ENCODE assay signal across 10 cellular contexts in the genomic region with DNA sequence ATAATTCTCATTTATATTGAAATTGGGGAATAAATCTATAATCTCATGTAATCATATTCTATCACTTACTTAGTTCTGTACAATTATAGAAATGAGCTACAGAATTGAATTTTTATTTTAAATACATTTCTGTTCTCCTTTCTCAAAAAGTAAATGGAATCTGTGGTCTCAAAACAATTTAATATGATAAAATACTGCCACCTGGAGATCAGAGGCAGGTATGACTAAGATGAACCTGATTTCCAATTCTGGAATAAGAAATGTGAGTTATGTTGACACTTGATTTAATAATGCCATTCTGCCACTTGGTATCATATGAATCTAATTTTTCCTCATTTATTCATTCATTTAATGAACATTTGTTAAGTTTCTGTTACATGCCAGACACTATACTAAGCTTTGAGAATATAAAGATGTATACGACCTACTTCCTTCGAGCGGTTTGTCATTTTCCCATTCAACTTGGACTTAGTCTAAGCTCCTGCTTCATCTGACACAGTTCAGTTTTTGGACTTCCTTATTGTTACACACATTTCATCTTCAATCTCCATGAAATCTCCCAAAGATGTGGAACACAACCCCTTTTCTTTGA. TPM values are rescaled to one million over a fixed set of nuclear protein-coding genes. Genes with fewer than 3 reads are reported as not detected.
DNase-seq lines count a peak whose midpoint lies in the region; ATAC-seq, FAIRE-seq and TF ChIP-seq lines count a peak whose summit lies in the region.
"Had no signal": no experiment of that assay in that cellular context is flagged by ENCODE, and none has a peak within 500 bp of the region (broad histone marks: within the 10 kb centered on the region; RNA-seq: fewer than 3 reads in every experiment).

No MANE protein-coding gene starts in this region.

- H3K36me3 Mint-ChIP-seq in dendritic cell treated with granulocyte-macrophage colony-stimulating factor and Interleukin-4, amounts not matched to agents 40 ng/mL and 50 ng/mL, for 4 days (ENCODE audit: low read depth): no peaks in the 10 kb centered on the region
- no peaks in the 10 kb centered on the region for H3K36me3 Mint-ChIP-seq in naive thymus-derived CD4-positive, alpha-beta T cell

- no peaks in the 10 kb centered on the region for H3K9me3 Mint-ChIP-seq in dendritic cell treated with granulocyte-macrophage colony-stimulating factor and Interleukin-4, amounts not matched to agents 40 ng/mL and 50 ng/mL, for 4 days
- no peaks in the 10 kb centered on the region for H3K9me3 Mint-ChIP-seq in naive thymus-derived CD4-positive, alpha-beta T cell
- H3K9me3 Mint-ChIP-seq: central memory CD8-positive, alpha-beta T cell; stimulated activated naive CD8-positive, alpha-beta T cell treated with anti-CD3 and anti-CD28 coated beads, Interleukin-15, Interleukin-2, amounts not matched to agents 100 ng/mL and 50 ng/mL, for 24 hours had no signal

- H3K36me3 ChIP-seq in naive thymus-derived CD4-positive, alpha-beta T cell (ENCODE audit: control insufficient read depth in 2 of 3, insufficient read depth in 3 of 3, low read length in 3 of 3): no peaks in the 10 kb centered on the region

- H3K4me3 Mint-ChIP-seq in dendritic cell treated with granulocyte-macrophage colony-stimulating factor and Interleukin-4, amounts not matched to agents 40 ng/mL and 50 ng/mL, for 4 days: no peak overlapping the region
- no peak overlapping the region for H3K4me3 Mint-ChIP-seq in naive thymus-derived CD4-positive, alpha-beta T cell
- H3K4me3 Mint-ChIP-seq: central memory CD8-positive, alpha-beta T cell; stimulated activated naive CD8-positive, alpha-beta T cell treated with anti-CD3 and anti-CD28 coated beads, Interleukin-15, Interleukin-2, amounts not matched to agents 100 ng/mL and 50 ng/mL, for 24 hours had no signal

- no peak for ATAC-seq in naive thymus-derived CD4-positive, alpha-beta T cell
- ATAC-seq in HG03442 (IDR thresholded peaks at IDR 0.05; ENCODE audit: unreplicated experiment) (no peak), HG03159 (IDR thresholded peaks at IDR 0.05; ENCODE audit: unreplicated experiment) (no peak), HG03097 (IDR thresholded peaks at IDR 0.05; ENCODE audit: low FRiP score, unreplicated experiment) (no peak)

- H3K4me3 ChIP-seq in AG04450 (ENCODE audit: low read depth, low read length): no peak overlapping the region
- no peak overlapping the region for H3K4me3 ChIP-seq in naive thymus-derived CD4-positive, alpha-beta T cell (ENCODE audit: low read length)

- DNase-seq in AG04450 (ENCODE audit: low read depth, low spot score) (peak; percentile 8), GM12891 (ENCODE audit: insufficient read length, low spot score) (no peak), NCI-H748 (lab: John Stamatoyannopoulos, UW; ENCODE audit: unreplicated experiment) (peak; percentile 47)
- peak in 5 of 9 donors; percentile 25 to 42 (median 29) for DNase-seq in naive thymus-derived CD4-positive, alpha-beta T cell

- H3K27ac Mint-ChIP-seq in dendritic cell treated with granulocyte-macrophage colony-stimulating factor and Interleukin-4, amounts not matched to agents 40 ng/mL and 50 ng/mL, for 4 days: peak overlapping the region; percentile 5
- peak overlapping the region in 1 of 9 donors; percentile 26 for H3K27ac Mint-ChIP-seq in naive thymus-derived CD4-positive, alpha-beta T cell
- H3K27ac Mint-ChIP-seq: stimulated activated naive CD8-positive, alpha-beta T cell treated with anti-CD3 and anti-CD28 coated beads, Interleukin-15, Interleukin-2, amounts not matched to agents 100 ng/mL and 50 ng/mL, for 24 hours had no signal

- POLR2A ChIA-PET in AG04450 (lab: Yijun Ruan, JAX): no interaction called here
- POLR2A ChIA-PET in naive thymus-derived CD4-positive, alpha-beta T cell (lab: Charles Lee): no interaction called here

- no peaks in the 10 kb centered on the region for H3K27me3 ChIP-seq in AG04450 (ENCODE audit: control insufficient read depth, insufficient read depth, low read length)
- H3K27me3 ChIP-seq in naive thymus-derived CD4-positive, alpha-beta T cell (ENCODE audit: control insufficient read depth in 2 of 2, insufficient read depth in 2 of 2, low read length in 2 of 2): no peaks in the 10 kb centered on the region

- H3K4me1 Mint-ChIP-seq in dendritic cell treated with granulocyte-macrophage colony-stimulating factor and Interleukin-4, amounts not matched to agents 40 ng/mL and 50 ng/mL, for 4 days (ENCODE audit: low read depth): peaks cover 6% of the 10 kb centered on the region
- peaks cover 0 to 5% (median 0%) of the 10 kb centered on the region in 7 donors for H3K4me1 Mint-ChIP-seq in naive thymus-derived CD4-positive, alpha-beta T cell
- H3K4me1 Mint-ChIP-seq: central memory CD8-positive, alpha-beta T cell had no signal

- CTCF ChIA-PET in AG04450 (lab: Charles Lee): interaction anchor here (0.6 to 9.2 kb wide), 43 partner anchors 9 to 654 kb away, joined by 3 to 181 read pairs (median 4); a partner anchor contains a TSS
- CTCF ChIA-PET in naive thymus-derived CD4-positive, alpha-beta T cell (lab: Charles Lee): interaction anchor here (0.8 to 4.4 kb wide), 5 partner anchors 74 to 650 kb away, joined by 3 to 21 read pairs (median 7); no protein-coding TSS in a partner anchor

- H3K27me3 Mint-ChIP-seq in dendritic cell treated with granulocyte-macrophage colony-stimulating factor and Interleukin-4, amounts not matched to agents 40 ng/mL and 50 ng/mL, for 4 days: no peaks in the 10 kb centered on the region
- no peaks in the 10 kb centered on the region for H3K27me3 Mint-ChIP-seq in naive thymus-derived CD4-positive, alpha-beta T cell
- H3K27me3 Mint-ChIP-seq: central memory CD8-positive, alpha-beta T cell; stimulated activated naive CD8-positive, alpha-beta T cell treated with anti-CD3 and anti-CD28 coated beads, Interleukin-15, Interleukin-2, amounts not matched to agents 100 ng/mL and 50 ng/mL, for 24 hours had no signal

- intact Hi-C loops in dendritic cell treated with granulocyte-macrophage colony-stimulating factor and Interleukin-4, amounts not matched to agents 40 ng/mL and 50 ng/mL, for 4 days (cut with micrococcal nuclease): loop anchor here (1.0 to 5.0 kb wide), 5 partner anchors 94 to 649 kb away; no protein-coding TSS in a partner anchor
- intact Hi-C loops in naive thymus-derived CD4-positive, alpha-beta T cell (cut with micrococcal nuclease): loop anchor here (1.0 to 10.0 kb wide), 7 partner anchors 74 to 650 kb away; no protein-coding TSS in a partner anchor

- no peak for TF ChIP-seq POLR2A in GM12891 (IDR thresholded peaks at IDR 0.05; ENCODE audit: low read depth, low read length)

- no peak overlapping the region for H3K27ac ChIP-seq in AG04450 (ENCODE audit: low read depth, low read length)
- no peak overlapping the region for H3K27ac ChIP-seq in naive thymus-derived CD4-positive, alpha-beta T cell (ENCODE audit: low read depth, low read length)

- no peaks in the 10 kb centered on the region for H3K9me3 ChIP-seq in AG04450 (ENCODE audit: control insufficient read depth, insufficient read depth, low read length)
- H3K9me3 ChIP-seq in naive thymus-derived CD4-positive, alpha-beta T cell (ENCODE audit: control insufficient read depth in 2 of 3, low read length in 3 of 3): no peaks in the 10 kb centered on the region

- FAIRE-seq in GM12891 (lab: Jason Lieb, UNC): peak; percentile 69

- H3K4me1 ChIP-seq in naive thymus-derived CD4-positive, alpha-beta T cell (ENCODE audit: control insufficient read depth in 2 of 2, insufficient read depth in 2 of 2, low read length in 2 of 2): no peaks in the 10 kb centered on the region

- TF ChIP-seq CTCF in AG04450 (IDR thresholded peaks at IDR 0.05; ENCODE audit: low read depth, low read length): peak; percentile 60

TF ChIP-seq in GM12891, 5 proteins besides CTCF, POLR2A, EP300 and RAD21:
- no peak for TF ChIP-seq POU2F2 (IDR thresholded peaks at IDR 0.05; ENCODE audit: low read depth, low read length)
- TF ChIP-seq TAF1 (IDR thresholded peaks at IDR 0.05; ENCODE audit: low read depth, low read length): no peak
- TF ChIP-seq SPI1 (IDR thresholded peaks at IDR 0.05; ENCODE audit: low read depth, low read length): no peak
- TF ChIP-seq POLR2AphosphoS5 (IDR thresholded peaks at IDR 0.05; ENCODE audit: low read depth, low read length): no peak
- no peak for TF ChIP-seq PAX5 (IDR thresholded peaks at IDR 0.05; ENCODE audit: insufficient read depth, low read length, severe bottlenecking)

RNA-seq across cellular contexts. Expression of a gene that starts 7.6 kb away (rescaled TPM):
- 15.8 and 23.8 TPM in 2 replicates for polyA plus RNA-seq in AG04450 (2011; rRNA removed)
- 5.2 and 8.6 TPM in 2 replicates for polyA minus RNA-seq in AG04450 (2011; rRNA and poly(A)+ RNA removed)
- polyA plus RNA-seq in GM12891 (2012; ENCODE audit: low read depth, missing spikeins): 23.4 TPM
- 10 to 100 TPM; 19.9 to 34.2 (median 25.6) TPM for total RNA-seq in naive thymus-derived CD4-positive, alpha-beta T cell
- polyA plus RNA-seq in naive thymus-derived CD4-positive, alpha-beta T cell: 10 to 100 TPM; 34.1 to 65.3 TPM

RNA-seq across cellular contexts. Expression of a gene that starts 29.9 kb away (rescaled TPM):
- polyA plus RNA-seq in AG04450 (2011; rRNA removed): 0.01 TPM in 1 of 2 replicates, not detected in the other
- not detected in 2 replicates for polyA minus RNA-seq in AG04450 (2011; rRNA and poly(A)+ RNA removed)
- polyA plus RNA-seq in GM12891 (2012; ENCODE audit: low read depth, missing spikeins): not detected
- under 1 TPM in 1 of 5 experiments, not detected in 4; 0.13 TPM for total RNA-seq in naive thymus-derived CD4-positive, alpha-beta T cell
- under 1 TPM; 0.15 to 0.27 TPM for polyA plus RNA-seq in naive thymus-derived CD4-positive, alpha-beta T cell
